In the genomic region with DNA sequence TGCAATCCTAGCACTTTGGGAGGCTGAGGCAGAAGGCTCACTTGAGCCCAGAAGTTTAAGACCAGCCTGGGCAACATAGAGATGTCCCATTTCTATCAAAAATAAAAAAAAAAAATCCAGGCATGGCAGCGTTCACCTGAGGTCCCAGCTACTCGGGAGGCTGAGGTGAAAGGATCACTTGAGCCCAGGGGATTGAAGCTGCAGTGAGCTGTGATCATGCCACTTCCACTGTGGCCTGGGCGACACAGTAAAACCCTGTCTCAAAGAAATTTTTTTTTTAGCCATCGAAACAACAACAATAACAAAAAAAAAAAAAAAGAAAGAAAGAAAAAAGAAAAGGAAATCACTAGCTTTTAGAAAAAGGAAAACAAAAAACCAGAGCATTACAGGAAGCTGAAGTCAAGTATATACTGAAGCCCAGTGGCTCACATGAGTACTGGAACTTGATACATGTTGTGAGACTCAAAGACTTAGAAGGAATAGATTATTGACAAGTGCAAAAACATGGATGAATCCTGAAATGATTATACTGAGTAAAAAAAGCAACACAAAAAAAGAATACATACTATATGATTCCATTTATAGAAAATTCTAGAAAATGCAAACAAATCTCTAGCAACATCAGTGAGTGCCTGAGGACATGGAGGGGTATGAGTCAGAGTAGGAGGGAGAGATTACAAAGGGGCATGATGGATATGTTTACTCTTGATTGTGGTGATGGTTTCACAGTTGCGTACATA, we compare ENCODE assay signal across 10 cellular contexts. TPM values are rescaled to one million over a fixed set of nuclear protein-coding genes. Genes with fewer than 3 reads are reported as not detected.
DNase-seq lines count a peak whose midpoint lies in the region; ATAC-seq and TF ChIP-seq lines count a peak whose summit lies in the region.
"Had no signal": no experiment of that assay in that cellular context is flagged by ENCODE, and none has a peak within 500 bp of the region (broad histone marks: within the 10 kb centered on the region; RNA-seq: fewer than 3 reads in every experiment).

No MANE protein-coding gene starts in this region.

- H3K4me2 ChIP-seq in PC-3 (ENCODE audit: low read length), result peak overlapping the region; percentile 16; the same call in 1 of the 2 replicates
- H3K4me2 ChIP-seq: GM23338 had no signal

- no peaks in the 10 kb centered on the region for H3K9me2 ChIP-seq in PC-3 (replicated peaks; ENCODE audit: low read length)

- DNase-seq in Daoy (ENCODE audit: low read depth), result peak; percentile 37
- DNase-seq in PC-3, result peak; percentile 74
- peak; percentile 64 for DNase-seq in epithelial cell of prostate (ENCODE audit: low read depth, low spot score)
- DNase-seq in hippocampal formation (lab: John Stamatoyannopoulos, UW), result no peak
- DNase-seq in NCI-H774 (lab: John Stamatoyannopoulos, UW), result no peak
- no peak for DNase-seq in lower lobe of right lung
- DNase-seq: nephron progenitor cell had no signal

- H3K36me3 ChIP-seq in PC-3 (ENCODE audit: low read depth, low read length) (no peaks in the 10 kb centered on the region), lower lobe of right lung (no peaks in the 10 kb centered on the region)

- CTCF ChIA-PET in PC-3 (lab: Charles Lee), result interaction anchor here (0.7 kb wide), 1 partner anchor 177 kb away, joined by 8 read pairs; no protein-coding TSS in a partner anchor

- H2AFZ ChIP-seq in PC-3 (ENCODE audit: low read length), result no peak overlapping the region
- H2AFZ ChIP-seq: GM23338 had no signal

- H3K27me3 ChIP-seq in PC-3 (ENCODE audit: low read length), result no peaks in the 10 kb centered on the region
- no peaks in the 10 kb centered on the region for H3K27me3 ChIP-seq in lower lobe of right lung (ENCODE audit: low read depth)

- peak overlapping the region; percentile 17 for H3K27ac ChIP-seq in PC-3 (ENCODE audit: low read length)
- H3K27ac ChIP-seq in epithelial cell of prostate, result peak overlapping the region; percentile 34
- no peak overlapping the region for H3K27ac ChIP-seq in lower lobe of right lung

- no peak overlapping the region for H3K4me3 ChIP-seq in PC-3 (ENCODE audit: low read length)
- no peak overlapping the region for H3K4me3 ChIP-seq in lower lobe of right lung
- H3K4me3 ChIP-seq: GM23338 had no signal

- no peak overlapping the region for H3K9ac ChIP-seq in PC-3 (ENCODE audit: low read length)

- H3K4me1 ChIP-seq in PC-3 (ENCODE audit: insufficient read depth, low read length) (peaks cover 29% of the 10 kb centered on the region), lower lobe of right lung (peaks cover 6% of the 10 kb centered on the region)

- H3F3A ChIP-seq in PC-3 (ENCODE audit: low read length, unreplicated experiment), result no peaks in the 10 kb centered on the region

- H3K79me2 ChIP-seq in PC-3 (ENCODE audit: low read length), result no peaks in the 10 kb centered on the region

- H4K20me1 ChIP-seq in PC-3 (ENCODE audit: low read length), result no peaks in the 10 kb centered on the region

- ATAC-seq in GM19455 (IDR thresholded peaks at IDR 0.05; ENCODE audit: unreplicated experiment) (peak; percentile 56), PC-3 (peak; percentile 94), lower lobe of right lung (no peak), HG03196 (IDR thresholded peaks at IDR 0.05; ENCODE audit: unreplicated experiment) (no peak)
- ATAC-seq: GM23338 had no signal

- no peak for TF ChIP-seq CTCF in PC-3 (conservative IDR thresholded peaks at IDR 0.05; ENCODE audit: low read depth, low read length)
- no peak for TF ChIP-seq CTCF in lower lobe of right lung (IDR thresholded peaks at IDR 0.05)

- POLR2A ChIA-PET in PC-3 (lab: Charles Lee; ENCODE audit: unreplicated experiment), result no interaction called here

- intact Hi-C loops in PC-3 (cut with micrococcal nuclease), result loop anchor here (10.0 kb wide), 1 partner anchor 138 kb away; no protein-coding TSS in a partner anchor
- intact Hi-C loops in lower lobe of right lung (cut with DNase I), result no loop called here

- BruUV-seq in PC-3 (replicated peaks; lab: Mats Ljungman, UMichigan), result no TSS peak

- H3K9me3 ChIP-seq in PC-3 (ENCODE audit: low read length) (no peaks in the 10 kb centered on the region), lower lobe of right lung (peaks cover 5% of the 10 kb centered on the region)

RNA-seq across cellular contexts. Expression of gene RABGAP1L, which starts 6.1 kb away (rescaled TPM):
- 14.2 and 37.3 TPM in 2 replicates for total RNA-seq in Daoy (2014; rRNA removed; shearing (Covaris generic))
- total RNA-seq in PC-3 (2014; rRNA removed), result 11.8 and 24.4 TPM in 2 replicates
- total RNA-seq in lower lobe of right lung, result 83.9 TPM

Comparison
In these comparisons a context has a peak if more than half of its experiments do, and no peak if none do; other contexts are left out.
1. DNase-seq: peak in Daoy (single experiment), PC-3 (single experiment) and epithelial cell of prostate (single experiment); none in hippocampal formation (0 of 2), NCI-H774 (single experiment) and lower lobe of right lung (single experiment).
2. ATAC-seq: peak in GM19455 (single experiment) and PC-3 (single experiment); none in lower lobe of right lung (0 of 2) and HG03196 (single experiment).